In the genomic region with DNA sequence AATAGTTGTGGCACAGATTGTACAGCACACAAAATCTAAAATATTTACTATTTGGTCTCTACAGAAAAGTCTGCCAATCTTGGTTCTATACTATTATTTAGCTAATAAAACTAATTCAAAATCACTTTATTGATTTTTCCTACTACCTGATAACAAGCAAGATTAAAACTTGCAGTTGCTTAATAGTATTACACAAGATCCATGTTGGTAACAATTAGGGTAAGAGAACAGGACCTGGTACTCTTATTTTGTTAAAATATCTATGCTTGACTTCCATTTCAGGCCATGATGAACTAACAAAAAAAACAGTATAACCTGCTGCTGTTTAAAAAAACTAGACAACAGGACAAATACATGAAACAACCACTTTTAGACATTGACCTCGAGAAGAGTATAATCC, we compare ENCODE assay signal across 2 cellular contexts.
TF ChIP-seq lines count a peak whose summit lies in the region.

No MANE protein-coding gene starts in this region.

TF ChIP-seq in liver, 16 proteins besides CTCF, POLR2A, EP300 and RAD21 (continued from another document):
- TF ChIP-seq, protein P1, sequence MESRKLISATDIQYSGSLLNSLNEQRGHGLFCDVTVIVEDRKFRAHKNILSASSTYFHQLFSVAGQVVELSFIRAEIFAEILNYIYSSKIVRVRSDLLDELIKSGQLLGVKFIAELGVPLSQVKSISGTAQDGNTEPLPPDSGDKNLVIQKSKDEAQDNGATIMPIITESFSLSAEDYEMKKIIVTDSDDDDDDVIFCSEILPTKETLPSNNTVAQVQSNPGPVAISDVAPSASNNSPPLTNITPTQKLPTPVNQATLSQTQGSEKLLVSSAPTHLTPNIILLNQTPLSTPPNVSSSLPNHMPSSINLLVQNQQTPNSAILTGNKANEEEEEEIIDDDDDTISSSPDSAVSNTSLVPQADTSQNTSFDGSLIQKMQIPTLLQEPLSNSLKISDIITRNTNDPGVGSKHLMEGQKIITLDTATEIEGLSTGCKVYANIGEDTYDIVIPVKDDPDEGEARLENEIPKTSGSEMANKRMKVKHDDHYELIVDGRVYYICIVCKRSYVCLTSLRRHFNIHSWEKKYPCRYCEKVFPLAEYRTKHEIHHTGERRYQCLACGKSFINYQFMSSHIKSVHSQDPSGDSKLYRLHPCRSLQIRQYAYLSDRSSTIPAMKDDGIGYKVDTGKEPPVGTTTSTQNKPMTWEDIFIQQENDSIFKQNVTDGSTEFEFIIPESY (IDR thresholded peaks at IDR 0.05) = peak; percentile 33
- TF ChIP-seq, protein P2, sequence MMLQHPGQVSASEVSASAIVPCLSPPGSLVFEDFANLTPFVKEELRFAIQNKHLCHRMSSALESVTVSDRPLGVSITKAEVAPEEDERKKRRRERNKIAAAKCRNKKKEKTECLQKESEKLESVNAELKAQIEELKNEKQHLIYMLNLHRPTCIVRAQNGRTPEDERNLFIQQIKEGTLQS (IDR thresholded peaks at IDR 0.05) = no peak
- TF ChIP-seq TAF1 (conservative IDR thresholded peaks at IDR 0.05) (no peak), EGR1 (IDR thresholded peaks at IDR 0.05; ENCODE audit: low read depth in 2 of 2) (peak in 1 of 2 donors; percentile 18), HNF4A (conservative IDR thresholded peaks at IDR 0.05) (peak; percentile 60 to 61), RXRA (IDR thresholded peaks at IDR 0.05) (peak; percentile 24 to 50), JUND (IDR thresholded peaks at IDR 0.05) (peak in 1 of 2 donors; percentile 7), NR2F2 (IDR thresholded peaks at IDR 0.05) (no peak)

TF ChIP-seq in HepG2, 621 proteins besides CTCF, POLR2A, EP300 and RAD21 (continued from another document):
- TF ChIP-seq, protein P3, sequence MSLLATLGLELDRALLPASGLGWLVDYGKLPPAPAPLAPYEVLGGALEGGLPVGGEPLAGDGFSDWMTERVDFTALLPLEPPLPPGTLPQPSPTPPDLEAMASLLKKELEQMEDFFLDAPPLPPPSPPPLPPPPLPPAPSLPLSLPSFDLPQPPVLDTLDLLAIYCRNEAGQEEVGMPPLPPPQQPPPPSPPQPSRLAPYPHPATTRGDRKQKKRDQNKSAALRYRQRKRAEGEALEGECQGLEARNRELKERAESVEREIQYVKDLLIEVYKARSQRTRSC (CRISPR knock-in tag; IDR thresholded peaks at IDR 0.05; ENCODE audit: low read depth) = no peak
- TF ChIP-seq, protein P4, sequence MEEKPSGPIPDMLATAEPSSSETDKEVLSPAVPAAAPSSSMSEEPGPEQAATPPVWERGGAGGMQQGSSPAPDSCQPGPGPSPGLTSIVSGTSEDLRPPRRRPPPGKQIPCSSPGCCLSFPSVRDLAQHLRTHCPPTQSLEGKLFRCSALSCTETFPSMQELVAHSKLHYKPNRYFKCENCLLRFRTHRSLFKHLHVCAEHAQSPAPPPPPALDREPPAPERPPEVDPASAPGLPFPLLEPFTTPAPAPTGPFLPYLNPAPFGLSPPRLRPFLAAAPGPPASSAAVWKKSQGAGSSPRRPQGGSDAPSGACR (CRISPR knock-in tag; IDR thresholded peaks at IDR 0.05) = no peak
- TF ChIP-seq ZNF777 (CRISPR knock-in tag; IDR thresholded peaks at IDR 0.05) = no peak
- TF ChIP-seq, protein P5, sequence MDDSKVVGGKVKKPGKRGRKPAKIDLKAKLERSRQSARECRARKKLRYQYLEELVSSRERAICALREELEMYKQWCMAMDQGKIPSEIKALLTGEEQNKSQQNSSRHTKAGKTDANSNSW (CRISPR knock-in tag; IDR thresholded peaks at IDR 0.05; ENCODE audit: borderline replicate concordance) = no peak
- TF ChIP-seq ZNF460 (CRISPR knock-in tag; IDR thresholded peaks at IDR 0.05; ENCODE audit: borderline replicate concordance) = no peak
- TF ChIP-seq ZNF713 (CRISPR knock-in tag; IDR thresholded peaks at IDR 0.05) = no peak
- TF ChIP-seq, protein P6, sequence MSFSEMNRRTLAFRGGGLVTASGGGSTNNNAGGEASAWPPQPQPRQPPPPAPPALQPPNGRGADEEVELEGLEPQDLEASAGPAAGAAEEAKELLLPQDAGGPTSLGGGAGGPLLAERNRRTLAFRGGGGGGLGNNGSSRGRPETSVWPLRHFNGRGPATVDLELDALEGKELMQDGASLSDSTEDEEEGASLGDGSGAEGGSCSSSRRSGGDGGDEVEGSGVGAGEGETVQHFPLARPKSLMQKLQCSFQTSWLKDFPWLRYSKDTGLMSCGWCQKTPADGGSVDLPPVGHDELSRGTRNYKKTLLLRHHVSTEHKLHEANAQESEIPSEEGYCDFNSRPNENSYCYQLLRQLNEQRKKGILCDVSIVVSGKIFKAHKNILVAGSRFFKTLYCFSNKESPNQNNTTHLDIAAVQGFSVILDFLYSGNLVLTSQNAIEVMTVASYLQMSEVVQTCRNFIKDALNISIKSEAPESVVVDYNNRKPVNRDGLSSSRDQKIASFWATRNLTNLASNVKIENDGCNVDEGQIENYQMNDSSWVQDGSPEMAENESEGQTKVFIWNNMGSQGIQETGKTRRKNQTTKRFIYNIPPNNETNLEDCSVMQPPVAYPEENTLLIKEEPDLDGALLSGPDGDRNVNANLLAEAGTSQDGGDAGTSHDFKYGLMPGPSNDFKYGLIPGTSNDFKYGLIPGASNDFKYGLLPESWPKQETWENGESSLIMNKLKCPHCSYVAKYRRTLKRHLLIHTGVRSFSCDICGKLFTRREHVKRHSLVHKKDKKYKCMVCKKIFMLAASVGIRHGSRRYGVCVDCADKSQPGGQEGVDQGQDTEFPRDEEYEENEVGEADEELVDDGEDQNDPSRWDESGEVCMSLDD (CRISPR knock-in tag; IDR thresholded peaks at IDR 0.05; ENCODE audit: borderline replicate concordance) = no peak
- no peak for TF ChIP-seq STAT5B (CRISPR knock-in tag; IDR thresholded peaks at IDR 0.05)
- TF ChIP-seq ZNF484 (CRISPR knock-in tag; IDR thresholded peaks at IDR 0.05; ENCODE audit: borderline replicate concordance, low read depth) = no peak
